37 cellular contexts compared by ENCODE assay signal in the genomic region with DNA sequence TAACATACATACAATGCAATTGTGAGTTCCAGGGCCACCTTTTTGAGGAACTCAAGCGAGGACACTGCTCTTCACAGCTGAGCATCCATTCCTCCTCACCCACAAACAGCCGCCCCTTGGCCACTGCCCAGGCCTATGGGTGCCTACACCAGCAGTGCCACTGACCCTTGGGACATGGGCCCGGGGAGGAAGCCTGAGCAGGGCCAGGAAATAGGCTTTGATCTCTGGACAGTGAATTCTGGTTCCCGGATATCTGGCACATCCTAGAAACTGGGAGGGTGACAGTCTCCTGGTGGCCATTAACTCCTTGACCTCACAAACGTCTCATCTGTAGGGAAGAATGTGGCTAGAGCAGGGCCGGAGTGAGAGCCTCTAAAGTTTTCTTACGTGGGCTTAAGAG.
"Had no signal": no experiment of that assay in that cellular context is flagged by ENCODE, and none has a peak within 500 bp of the region (broad histone marks: within the 10 kb centered on the region; RNA-seq: fewer than 3 reads in every experiment).

No MANE protein-coding gene starts in this region.

- H3K36me3 ChIP-seq: adrenal gland, brain microvascular endothelial cell, breast epithelium had no signal

- DNase-seq: activated B cell treated with CpG ODN at 0.5 μM for 24 hours; activated CD4-positive, alpha-beta memory T cell treated with anti-CD3 and anti-CD28 coated beads for 36 hours; activated CD4-positive, alpha-beta T cell treated with anti-CD3 and anti-CD28 coated beads for 4 hours; activated CD4-positive, alpha-beta T cell treated with anti-CD3 and anti-CD28 coated beads, Interleukin-2, amount 10 ng/mL, durations not matched to agents 24 days and 14 days; activated CD4-positive, alpha-beta T cell treated with anti-CD3 and anti-CD28 coated beads, Interleukin-2, amount 50 U/mL, for 1 hour; activated CD4-positive, alpha-beta T cell treated with anti-CD3 and anti-CD28 coated beads, Interleukin-2, amount 50 U/mL, for 4 hours; activated CD4-positive, CD25-positive, alpha-beta regulatory T cell treated with anti-CD3 and anti-CD28 coated beads, Interleukin-2, amount 50 U/mL, for 72 hours; activated CD8-positive, alpha-beta T cell treated with anti-CD3 and anti-CD28 coated beads for 36 hours; activated effector memory CD4-positive, alpha-beta T cell treated with anti-CD3 and anti-CD28 coated beads, Interleukin-2, amount 50 U/mL, for 16 hours; activated gamma-delta T cell treated with Interleukin-2 at 50 U/mL for 16 hours; activated naive CD4-positive, alpha-beta T cell; activated naive CD4-positive, alpha-beta T cell treated with anti-CD3 and anti-CD28 coated beads for 36 hours; activated naive CD4-positive, alpha-beta T cell treated with anti-CD3 and anti-CD28 coated beads, Interleukin-2, amount 50 U/mL, for 16 hours; activated naive CD8-positive, alpha-beta T cell treated with anti-CD3 and anti-CD28 coated beads for 36 hours; activated T-cell treated with anti-CD3 and anti-CD28 coated beads for 4 hours; activated T-cell treated with anti-CD3 and anti-CD28 coated beads, Interleukin-2, amount 50 U/mL, for 1 hour; activated T-cell treated with anti-CD3 and anti-CD28 coated beads, Interleukin-2, amount 50 U/mL, for 4 hours; activated T-cell treated with anti-CD3 and anti-CD28 coated beads, Interleukin-2, amount 50 U/mL, for 72 hours; amniotic stem cell; aorta; body of pancreas; brain microvascular endothelial cell; central memory CD4-positive, alpha-beta T cell; SW 1271; T-helper 1 cell; T-helper 2 cell; T-helper 9 cell had no signal

- H3K36me3 Mint-ChIP-seq: activated CD4-positive, alpha-beta memory T cell treated with anti-CD3 and anti-CD28 coated beads for 36 hours; activated naive CD4-positive, alpha-beta T cell treated with anti-CD3 and anti-CD28 coated beads, Interleukin-2, amount 50 U/mL, for 72 hours; activated naive CD8-positive, alpha-beta T cell treated with anti-CD3 and anti-CD28 coated beads for 36 hours had no signal

- H3K27me3 ChIP-seq: adrenal gland, brain microvascular endothelial cell, breast epithelium had no signal

- H3K4me1 ChIP-seq: breast epithelium had no signal

- ATAC-seq: activated CD8-positive, alpha-beta T cell treated with anti-CD3 and anti-CD28 coated beads for 36 hours; activated naive CD4-positive, alpha-beta T cell treated with anti-CD3 and anti-CD28 coated beads, Interleukin-2, amount 50 U/mL, for 72 hours; activated T-cell treated with anti-CD3 and anti-CD28 coated beads, Interleukin-2, amount 50 U/mL, for 4 hours; activated T-cell treated with anti-CD3 and anti-CD28 coated beads, Interleukin-2, amount 50 U/mL, for 72 hours; activated T-helper 17 cell treated with anti-CD3 and anti-CD28 coated beads, Interleukin-2, amount 50 U/mL, for 72 hours; body of pancreas had no signal

- H3K9me3 ChIP-seq: adrenal gland, body of pancreas, breast epithelium had no signal

- H3K27ac Mint-ChIP-seq: activated B cell treated with CpG ODN at 0.5 μM for 24 hours; activated CD4-positive, alpha-beta memory T cell treated with anti-CD3 and anti-CD28 coated beads for 36 hours; activated CD8-positive, alpha-beta T cell treated with anti-CD3 and anti-CD28 coated beads for 36 hours; activated naive CD4-positive, alpha-beta T cell treated with anti-CD3 and anti-CD28 coated beads for 36 hours; activated naive CD4-positive, alpha-beta T cell treated with anti-CD3 and anti-CD28 coated beads, Interleukin-2, amount 50 U/mL, for 72 hours; activated T-cell treated with anti-CD3 and anti-CD28 coated beads, Interleukin-2, amount 50 U/mL, for 72 hours; activated T-helper 1 cell treated with anti-CD3 and anti-CD28 coated beads, Interleukin-12 subunit alpha, Interleukin-12 subunit beta, Interleukin-2, Interleukin-4 antibody, amounts not matched to agents 30 ng/mL and 10 ng/mL and 1 ng/mL, durations not matched to agents 14 hours and 24 hours and 36 hours; activated T-helper 17 cell treated with anti-CD3 and anti-CD28 coated beads, Interleukin-2, amount 50 U/mL, for 72 hours; T-helper 1 cell treated with Interleukin-12 subunit alpha and Interleukin-12 subunit beta and Interleukin-4 antibody, amounts not matched to agents 30 μg/mL and 1 μg/mL, for 36 hours; T-helper 2 cell treated with Interferon-gamma antibody and Interleukin-4, amounts not matched to agents 5 μg/mL and 100 μg/mL, for 36 hours had no signal

- H3K4me3 Mint-ChIP-seq: activated B cell treated with CpG ODN at 0.5 μM for 24 hours; activated CD4-positive, alpha-beta memory T cell treated with anti-CD3 and anti-CD28 coated beads for 36 hours; activated CD4-positive, alpha-beta T cell treated with anti-CD3 and anti-CD28 coated beads, Interleukin-2, amount 10 ng/mL, durations not matched to agents 24 days and 14 days; activated CD8-positive, alpha-beta T cell treated with anti-CD3 and anti-CD28 coated beads for 36 hours; activated naive CD4-positive, alpha-beta T cell treated with anti-CD3 and anti-CD28 coated beads for 36 hours; activated naive CD8-positive, alpha-beta T cell treated with anti-CD3 and anti-CD28 coated beads for 36 hours; activated T-cell treated with anti-CD3 and anti-CD28 coated beads, Interleukin-2, amount 50 U/mL, for 4 hours; activated T-cell treated with anti-CD3 and anti-CD28 coated beads, Interleukin-2, amount 50 U/mL, for 72 hours; activated T-helper 1 cell treated with anti-CD3 and anti-CD28 coated beads, Interleukin-12 subunit alpha, Interleukin-12 subunit beta, Interleukin-2, Interleukin-4 antibody, amounts not matched to agents 30 ng/mL and 10 ng/mL and 1 ng/mL, durations not matched to agents 14 hours and 24 hours and 36 hours; activated T-helper 17 cell treated with anti-CD3 and anti-CD28 coated beads, Interleukin-2, amount 50 U/mL, for 72 hours; T-helper 1 cell treated with Interleukin-12 subunit alpha and Interleukin-12 subunit beta and Interleukin-4 antibody, amounts not matched to agents 30 μg/mL and 1 μg/mL, for 36 hours; T-helper 2 cell treated with Interferon-gamma antibody and Interleukin-4, amounts not matched to agents 5 μg/mL and 100 μg/mL, for 36 hours had no signal

- FAIRE-seq: astrocyte, TTC549 had no signal

- H3K27ac ChIP-seq: adrenal gland, body of pancreas, brain microvascular endothelial cell, breast epithelium, VCaP had no signal

- H3K27me3 Mint-ChIP-seq: activated B cell treated with CpG ODN at 0.5 μM for 24 hours; activated CD4-positive, alpha-beta memory T cell treated with anti-CD3 and anti-CD28 coated beads for 36 hours; activated CD8-positive, alpha-beta T cell treated with anti-CD3 and anti-CD28 coated beads for 36 hours; activated naive CD8-positive, alpha-beta T cell treated with anti-CD3 and anti-CD28 coated beads for 36 hours; activated T-helper 17 cell treated with anti-CD3 and anti-CD28 coated beads, Interleukin-2, amount 50 U/mL, for 72 hours had no signal

- H3K9me3 Mint-ChIP-seq: activated B cell treated with CpG ODN at 0.5 μM for 24 hours; activated CD4-positive, alpha-beta memory T cell treated with anti-CD3 and anti-CD28 coated beads for 36 hours; activated CD4-positive, alpha-beta T cell treated with anti-CD3 and anti-CD28 coated beads, Interleukin-2, amount 10 ng/mL, durations not matched to agents 24 days and 14 days; activated CD8-positive, alpha-beta T cell treated with anti-CD3 and anti-CD28 coated beads for 36 hours; activated naive CD4-positive, alpha-beta T cell treated with anti-CD3 and anti-CD28 coated beads for 36 hours; activated naive CD4-positive, alpha-beta T cell treated with anti-CD3 and anti-CD28 coated beads, Interleukin-2, amount 50 U/mL, for 72 hours; activated naive CD8-positive, alpha-beta T cell treated with anti-CD3 and anti-CD28 coated beads for 36 hours; activated T-cell treated with anti-CD3 and anti-CD28 coated beads, Interleukin-2, amount 50 U/mL, for 4 hours; activated T-cell treated with anti-CD3 and anti-CD28 coated beads, Interleukin-2, amount 50 U/mL, for 72 hours; activated T-helper 1 cell treated with anti-CD3 and anti-CD28 coated beads, Interleukin-12 subunit alpha, Interleukin-12 subunit beta, Interleukin-2, Interleukin-4 antibody, amounts not matched to agents 30 ng/mL and 10 ng/mL and 1 ng/mL, durations not matched to agents 14 hours and 24 hours and 36 hours; activated T-helper 17 cell treated with anti-CD3 and anti-CD28 coated beads, Interleukin-2, amount 50 U/mL, for 72 hours; T-helper 1 cell treated with Interleukin-12 subunit alpha and Interleukin-12 subunit beta and Interleukin-4 antibody, amounts not matched to agents 30 μg/mL and 1 μg/mL, for 36 hours; T-helper 2 cell treated with Interferon-gamma antibody and Interleukin-4, amounts not matched to agents 5 μg/mL and 100 μg/mL, for 36 hours had no signal

- H3K4me3 ChIP-seq: adrenal gland, body of pancreas, breast epithelium had no signal
